ENCODE assay signal across 20 cellular contexts in the genomic region with DNA sequence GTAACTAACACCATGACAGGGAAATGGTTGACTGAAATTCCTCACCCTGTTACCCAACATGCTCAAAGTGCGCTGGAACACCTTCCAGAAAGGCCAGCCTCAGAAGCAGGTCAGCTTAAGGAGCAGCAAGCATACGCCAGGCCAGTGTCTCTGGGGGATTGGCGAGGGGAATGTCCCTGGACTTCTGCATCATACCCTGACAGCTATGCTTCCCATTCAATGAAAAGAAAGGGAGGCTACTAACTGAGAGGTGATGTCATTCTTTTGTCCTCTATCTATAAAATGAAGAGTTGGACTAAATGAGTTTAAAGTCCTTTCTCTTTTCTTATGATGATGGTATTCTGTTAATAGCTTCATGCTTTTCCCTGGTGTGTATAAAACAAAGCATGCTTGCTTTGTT. TPM values are rescaled to one million over a fixed set of nuclear protein-coding genes. Genes with fewer than 3 reads are reported as not detected.
"Had no signal": no experiment of that assay in that cellular context is flagged by ENCODE, and none has a peak within 500 bp of the region (broad histone marks: within the 10 kb centered on the region; RNA-seq: fewer than 3 reads in every experiment).

No MANE protein-coding gene starts in this region.

- H3K27ac ChIP-seq: breast epithelium, esophagus muscularis mucosa, neutrophil, sigmoid colon, suprapubic skin had no signal

- H3K9me3 ChIP-seq: breast epithelium, esophagus muscularis mucosa, neutrophil, sigmoid colon, suprapubic skin had no signal

- DNase-seq: activated CD4-positive, alpha-beta T cell treated with anti-CD3 and anti-CD28 coated beads, Interleukin-2, amount 50 U/mL, for 4 hours; activated gamma-delta T cell; activated naive CD8-positive, alpha-beta T cell treated with anti-CD3 and anti-CD28 coated beads, Interleukin-2, amount 10 ng/mL, durations not matched to agents 7 days and 5 days; activated T-cell treated with anti-CD3 and anti-CD28 coated beads, Interleukin-2, amount 50 U/mL, for 4 hours; anterior cingulate cortex; foreskin fibroblast; islet precursor cell; mesendoderm; posterior cingulate gyrus; sigmoid colon; stimulated activated CD4-positive, alpha-beta T cell treated with anti-CD3 and anti-CD28 coated beads, Interleukin-4, amount 100 ng/mL, for 1 hour; stimulated activated CD8-positive, alpha-beta memory T cell treated with anti-CD3 and anti-CD28 coated beads, Interleukin-4, amount 100 ng/mL, for 48 hours; stimulated activated naive CD8-positive, alpha-beta T cell treated with anti-CD3 and anti-CD28 coated beads, Interleukin-15, Interleukin-2, amounts not matched to agents 100 U/mL and 50 U/mL, for 24 hours had no signal

- H3K27me3 ChIP-seq: breast epithelium, esophagus muscularis mucosa, neutrophil, sigmoid colon, suprapubic skin had no signal

- H3K36me3 ChIP-seq: breast epithelium, esophagus muscularis mucosa, neutrophil, sigmoid colon, suprapubic skin had no signal

- ATAC-seq: activated CD4-positive, CD25-positive, alpha-beta regulatory T cell treated with anti-CD3 and anti-CD28 coated beads, Interleukin-2, amount 50 U/mL, for 24 hours; activated T-cell treated with anti-CD3 and anti-CD28 coated beads, Interleukin-2, amount 50 U/mL, for 4 hours; stimulated activated naive CD8-positive, alpha-beta T cell treated with anti-CD3 and anti-CD28 coated beads, Interleukin-15, Interleukin-2, amounts not matched to agents 100 U/mL and 50 U/mL, for 24 hours had no signal

- FAIRE-seq: endometrium had no signal

- H3K4me1 ChIP-seq: breast epithelium, esophagus muscularis mucosa, sigmoid colon, suprapubic skin had no signal

- H3K4me3 ChIP-seq: breast epithelium, esophagus muscularis mucosa, sigmoid colon, suprapubic skin had no signal

RNA-seq across cellular contexts. Expression of a gene that starts 21.7 kb away (rescaled TPM):
- total RNA-seq: activated naive CD8-positive, alpha-beta T cell treated with anti-CD3 and anti-CD28 coated beads, Interleukin-2, amount 10 ng/mL, durations not matched to agents 7 days and 5 days; activated T-cell treated with anti-CD3 and anti-CD28 coated beads, Interleukin-2, amount 50 U/mL, for 4 hours; T-helper 2 cell treated with Interferon-gamma antibody and Interleukin-4, amounts not matched to agents 100 ng/mL and 5 ng/mL, for 36 hours had no signal
